ENCODE assay signal across 20 cellular contexts in genomic region chr9:83167126-83167525, GRCh38.
DNase-seq lines count a peak whose midpoint lies in the region; FAIRE-seq lines count a peak whose summit lies in the region.
"Had no signal": no experiment of that assay in that cellular context is flagged by ENCODE, and none has a peak within 500 bp of the region (broad histone marks: within the 10 kb centered on the region; RNA-seq: fewer than 3 reads in every experiment).

No MANE protein-coding gene starts in this region.

- DNase-seq in HT1080 (ENCODE audit: low read depth) = peak; percentile 45
- DNase-seq in SW480 (ENCODE audit: low spot score) = peak; percentile 9
- DNase-seq in kidney tubule cell (ENCODE audit: low spot score) = peak; percentile 60
- DNase-seq in urothelium cell line (ENCODE audit: low spot score) = peak; percentile 22
- no peak for DNase-seq in stimulated activated CD4-positive, alpha-beta T cell treated with anti-CD3 and anti-CD28 coated beads, Interleukin-2, amount 100 ng/mL, for 48 hours
- DNase-seq in NCI-H510A treated with DMSO at 0.1 percent for 48 hours (lab: John Stamatoyannopoulos, UW) = no peak
- DNase-seq in GM19239 (ENCODE audit: insufficient read length, low spot score) = no peak
- DNase-seq: activated CD4-positive, alpha-beta T cell treated with anti-CD3 and anti-CD28 coated beads, Interleukin-2, amount 50 U/mL, for 4 hours; activated gamma-delta T cell treated with Interleukin-2 at 50 U/mL for 16 hours; central memory CD4-positive, alpha-beta T cell; dorsolateral prefrontal cortex; gastrocnemius medialis; HFFc6; IMR-90; kidney; midbrain; NCI-H2171; posterior cingulate gyrus; stimulated activated naive CD4-positive, alpha-beta T cell; T-helper 17 cell had no signal

- no peak for FAIRE-seq in urothelium cell line (lab: Jason Lieb, UNC)
- FAIRE-seq in GM19239 (lab: Jason Lieb, UNC) = no peak
- FAIRE-seq: kidney had no signal

Comparison
In these comparisons a context has a peak if more than half of its experiments do, and no peak if none do; other contexts are left out.
1. DNase-seq: peak in HT1080 (single experiment), SW480 (single experiment), kidney tubule cell (single experiment) and urothelium cell line (single experiment); none in stimulated activated CD4-positive, alpha-beta T cell treated with anti-CD3 and anti-CD28 coated beads, Interleukin-2, amount 100 ng/mL, for 48 hours (0 of 2), NCI-H510A treated with DMSO at 0.1 percent for 48 hours (single experiment) and GM19239 (single experiment).